In genomic region chr19:58097783-58098681, GRCh38 we compare ENCODE assay signal across 8 cellular contexts. TPM values are rescaled to one million over a fixed set of nuclear protein-coding genes. Genes with fewer than 3 reads are reported as not detected.
DNase-seq lines count a peak whose midpoint lies in the region; ATAC-seq, FAIRE-seq and TF ChIP-seq lines count a peak whose summit lies in the region.

Gene ZSCAN18 (minus strand): TSS chr19:58098231. CDS start chr19:58090267, 7,964 bp downstream.

- H3K4me3 Mint-ChIP-seq in activated T-helper 2 cell treated with anti-CD3 and anti-CD28 coated beads, Interferon-gamma antibody, Interleukin-2, Interleukin-4, amounts not matched to agents 10 μg/mL and 5 μg/mL and 100 μg/mL, durations not matched to agents 14 hours and 24 hours and 36 hours (ENCODE audit: low read depth), result peak within 1 kb of the TSS; percentile 77
- H3K4me3 Mint-ChIP-seq in naive thymus-derived CD8-positive, alpha-beta T cell, result peak within 1 kb of the TSS; percentile 82 to 96 (median 92)
- H3K4me3 Mint-ChIP-seq in stimulated activated effector memory CD8-positive, alpha-beta T cell treated with anti-CD3 and anti-CD28 coated beads, Interleukin-12 subunit alpha, Interleukin-12 subunit beta, amount 100 ng/mL, for 72 hours, result peak within 1 kb of the TSS; percentile 93

- POLR2A ChIA-PET in naive thymus-derived CD8-positive, alpha-beta T cell (lab: Charles Lee), result interaction anchor here (1.7 to 2.0 kb wide), 2 partner anchors 39 to 96 kb away, joined by 10 to 20 read pairs; partner anchors contain the start of genes ZNF135 and ZNF606

- H3K4me1 Mint-ChIP-seq in activated T-helper 2 cell treated with anti-CD3 and anti-CD28 coated beads, Interferon-gamma antibody, Interleukin-2, Interleukin-4, amounts not matched to agents 10 μg/mL and 5 μg/mL and 100 μg/mL, durations not matched to agents 14 hours and 24 hours and 36 hours (ENCODE audit: low read depth), result no peaks in the 10 kb centered on the region
- peaks cover 13 to 19% (median 18%) of the 10 kb centered on the region in 4 donors for H3K4me1 Mint-ChIP-seq in naive thymus-derived CD8-positive, alpha-beta T cell
- peaks cover 16% of the 10 kb centered on the region for H3K4me1 Mint-ChIP-seq in stimulated activated effector memory CD8-positive, alpha-beta T cell treated with anti-CD3 and anti-CD28 coated beads, Interleukin-12 subunit alpha, Interleukin-12 subunit beta, amount 100 ng/mL, for 72 hours

- ATAC-seq in HG03442 (IDR thresholded peaks at IDR 0.05; ENCODE audit: unreplicated experiment) (peak; percentile 89), HG03439 (IDR thresholded peaks at IDR 0.05; ENCODE audit: unreplicated experiment) (no peak)
- ATAC-seq in naive thymus-derived CD8-positive, alpha-beta T cell, result peak; percentile 88 to 90
- ATAC-seq in stimulated activated effector memory CD8-positive, alpha-beta T cell treated with anti-CD3 and anti-CD28 coated beads, Interleukin-12 subunit alpha, Interleukin-12 subunit beta, amount 100 ng/mL, for 72 hours, result peak; percentile 97

- no peak for TF ChIP-seq POLR2A in GM12891 (IDR thresholded peaks at IDR 0.05; ENCODE audit: low read depth, low read length)

- DNase-seq in GM12891 (ENCODE audit: insufficient read length, low spot score) (peak; percentile 92), OCI-M1 (lab: John Stamatoyannopoulos, UW) (peak; percentile 99), fibroblast of peridontal ligament (ENCODE audit: extremely low read depth) (peak; percentile 95)
- DNase-seq in activated T-helper 2 cell treated with anti-CD3 and anti-CD28 coated beads, Interferon-gamma antibody, Interleukin-2, Interleukin-4, amounts not matched to agents 10 μg/mL and 5 μg/mL and 100 μg/mL, durations not matched to agents 14 hours and 24 hours and 36 hours (ENCODE audit: low spot score), result peak; percentile 76
- peak; percentile 97 to 100 (median 100) for DNase-seq in naive thymus-derived CD8-positive, alpha-beta T cell
- DNase-seq in stimulated activated effector memory CD8-positive, alpha-beta T cell treated with anti-CD3 and anti-CD28 coated beads, Interleukin-12 subunit alpha, Interleukin-12 subunit beta, amount 100 ng/mL, for 72 hours (ENCODE audit: low spot score in 2 of 2), result peak; percentile 72 to 92

- peak within 1 kb of the TSS; percentile 88 for H3K27ac Mint-ChIP-seq in activated T-helper 2 cell treated with anti-CD3 and anti-CD28 coated beads, Interferon-gamma antibody, Interleukin-2, Interleukin-4, amounts not matched to agents 10 μg/mL and 5 μg/mL and 100 μg/mL, durations not matched to agents 14 hours and 24 hours and 36 hours
- peak within 1 kb of the TSS; percentile 99 to 100 (median 100) for H3K27ac Mint-ChIP-seq in naive thymus-derived CD8-positive, alpha-beta T cell
- peak within 1 kb of the TSS; percentile 100 for H3K27ac Mint-ChIP-seq in stimulated activated effector memory CD8-positive, alpha-beta T cell treated with anti-CD3 and anti-CD28 coated beads, Interleukin-12 subunit alpha, Interleukin-12 subunit beta, amount 100 ng/mL, for 72 hours

- intact Hi-C loops in activated T-helper 2 cell treated with anti-CD3 and anti-CD28 coated beads, Interferon-gamma antibody, Interleukin-2, Interleukin-4, amounts not matched to agents 10 μg/mL and 5 μg/mL and 100 μg/mL, durations not matched to agents 14 hours and 24 hours and 36 hours (cut with micrococcal nuclease), result no loop called here

- peak; percentile 94 for FAIRE-seq in GM12891 (lab: Jason Lieb, UNC)

- peaks cover 42% of the 10 kb centered on the region for H3K9me3 Mint-ChIP-seq in activated T-helper 2 cell treated with anti-CD3 and anti-CD28 coated beads, Interferon-gamma antibody, Interleukin-2, Interleukin-4, amounts not matched to agents 10 μg/mL and 5 μg/mL and 100 μg/mL, durations not matched to agents 14 hours and 24 hours and 36 hours
- H3K9me3 Mint-ChIP-seq in naive thymus-derived CD8-positive, alpha-beta T cell, result peaks cover 0 to 79% (median 29%) of the 10 kb centered on the region in 9 donors
- H3K9me3 Mint-ChIP-seq in stimulated activated effector memory CD8-positive, alpha-beta T cell treated with anti-CD3 and anti-CD28 coated beads, Interleukin-12 subunit alpha, Interleukin-12 subunit beta, amount 100 ng/mL, for 72 hours, result peaks cover 20% of the 10 kb centered on the region

- no peaks in the 10 kb centered on the region for H3K27me3 Mint-ChIP-seq in activated T-helper 2 cell treated with anti-CD3 and anti-CD28 coated beads, Interferon-gamma antibody, Interleukin-2, Interleukin-4, amounts not matched to agents 10 μg/mL and 5 μg/mL and 100 μg/mL, durations not matched to agents 14 hours and 24 hours and 36 hours (ENCODE audit: low read depth)
- H3K27me3 Mint-ChIP-seq in naive thymus-derived CD8-positive, alpha-beta T cell, result peaks cover 0 to 2% (median 0%) of the 10 kb centered on the region in 5 donors

- peaks cover 4% of the 10 kb centered on the region for H3K36me3 Mint-ChIP-seq in activated T-helper 2 cell treated with anti-CD3 and anti-CD28 coated beads, Interferon-gamma antibody, Interleukin-2, Interleukin-4, amounts not matched to agents 10 μg/mL and 5 μg/mL and 100 μg/mL, durations not matched to agents 14 hours and 24 hours and 36 hours (ENCODE audit: low read depth)
- peaks cover 11 to 39% (median 13%) of the 10 kb centered on the region in 3 donors for H3K36me3 Mint-ChIP-seq in naive thymus-derived CD8-positive, alpha-beta T cell
- H3K36me3 Mint-ChIP-seq in stimulated activated effector memory CD8-positive, alpha-beta T cell treated with anti-CD3 and anti-CD28 coated beads, Interleukin-12 subunit alpha, Interleukin-12 subunit beta, amount 100 ng/mL, for 72 hours, result peaks cover 11% of the 10 kb centered on the region

TF ChIP-seq in GM12891, 5 proteins besides CTCF, POLR2A, EP300 and RAD21:
- TF ChIP-seq POLR2AphosphoS5 (IDR thresholded peaks at IDR 0.05; ENCODE audit: low read depth, low read length), result no peak
TF ChIP-seq in GM12891: peak in this region for 0.

RNA-seq across cellular contexts. Expression of gene ZSCAN18, which starts in this region (rescaled TPM):
- polyA plus RNA-seq in GM12891 (2012; ENCODE audit: low read depth, missing spikeins), result 7.0 TPM
- 3.0 TPM in 2 replicates for total RNA-seq in activated T-helper 2 cell treated with anti-CD3 and anti-CD28 coated beads, Interferon-gamma antibody, Interleukin-2, Interleukin-4, amounts not matched to agents 10 μg/mL and 5 μg/mL and 100 μg/mL, durations not matched to agents 14 hours and 24 hours and 36 hours
- total RNA-seq in naive thymus-derived CD8-positive, alpha-beta T cell, result 100 to 1,000 TPM; 107 to 110 TPM
- polyA plus RNA-seq in naive thymus-derived CD8-positive, alpha-beta T cell, result 10 to 100 TPM; 18.7 to 30.0 (median 27.4) TPM

Comparison
In these comparisons a context has a peak if more than half of its experiments do, and no peak if none do; other contexts are left out.
1. RNA of gene ZSCAN18 (total RNA-seq): 107 to 110 TPM in naive thymus-derived CD8-positive, alpha-beta T cell; 3.0 TPM in activated T-helper 2 cell treated with anti-CD3 and anti-CD28 coated beads, Interferon-gamma antibody, Interleukin-2, Interleukin-4, amounts not matched to agents 10 μg/mL and 5 μg/mL and 100 μg/mL, durations not matched to agents 14 hours and 24 hours and 36 hours; every median in the first group is over 10 times any median in the second.
2. Peak in every context shown above with its lines, with median percentiles within 50 percentile points of each other: DNase-seq, H3K27ac Mint-ChIP-seq and H3K4me3 Mint-ChIP-seq.